ENCODE assay signal across 12 cellular contexts in the genomic region with DNA sequence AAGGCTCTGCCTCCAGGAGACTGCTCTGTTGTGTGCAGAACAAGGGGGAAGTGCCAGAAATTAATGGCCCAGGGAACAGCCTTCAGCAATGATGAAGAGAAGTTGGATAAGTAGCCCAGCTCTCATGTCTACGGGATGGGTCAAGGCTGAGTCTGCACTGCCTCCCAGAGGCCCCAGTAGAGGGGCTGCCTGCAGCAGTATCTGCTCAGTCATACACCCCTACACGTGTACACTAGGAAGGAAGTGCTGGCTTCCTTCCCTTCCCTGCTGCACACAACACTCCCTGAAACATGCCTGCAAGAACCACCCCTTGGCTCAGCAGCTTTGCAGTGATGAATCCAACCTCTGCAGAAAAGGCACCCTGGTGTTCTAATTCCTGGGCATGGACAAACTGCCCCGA. TPM values are rescaled to one million over a fixed set of nuclear protein-coding genes. Genes with fewer than 3 reads are reported as not detected.
DNase-seq lines count a peak whose midpoint lies in the region; ATAC-seq and TF ChIP-seq lines count a peak whose summit lies in the region.
"Had no signal": no experiment of that assay in that cellular context is flagged by ENCODE, and none has a peak within 500 bp of the region (broad histone marks: within the 10 kb centered on the region; RNA-seq: fewer than 3 reads in every experiment).

No MANE protein-coding gene starts in this region.

- no peak overlapping the region for H4K8ac ChIP-seq in IMR-90 (ENCODE audit: low read depth in 2 of 2, low read length in 2 of 2)

- H2AK9ac ChIP-seq in IMR-90 (replicated peaks; ENCODE audit: low read depth, low read length, poor library complexity): no peak overlapping the region

- no peak for TF ChIP-seq CTCF in IMR-90 (conservative IDR thresholded peaks at IDR 0.05; ENCODE audit: low read depth, low read length)
- TF ChIP-seq CTCF in activated CD8-positive, alpha-beta T cell treated with anti-CD3 and anti-CD28 coated beads for 36 hours (IDR thresholded peaks at IDR 0.05): no peak

- no peak overlapping the region for H3K18ac ChIP-seq in IMR-90 (ENCODE audit: low read depth, low read length)

- no peaks in the 10 kb centered on the region for H3K9me3 ChIP-seq in IMR-90 (ENCODE audit: control insufficient read depth, insufficient read depth, low read length)

- no peaks in the 10 kb centered on the region for H3K36me3 ChIP-seq in IMR-90 (ENCODE audit: control insufficient read depth, insufficient read depth, low read length)

- no peak for TF ChIP-seq POLR2A in IMR-90 (IDR thresholded peaks at IDR 0.05; ENCODE audit: low read depth, low read length)

- no peak overlapping the region for H3K4me3 Mint-ChIP-seq in activated CD8-positive, alpha-beta T cell treated with anti-CD3 and anti-CD28 coated beads for 36 hours
- H3K4me3 Mint-ChIP-seq: activated T-helper 1 cell treated with anti-CD3 and anti-CD28 coated beads, Interleukin-12 subunit alpha, Interleukin-12 subunit beta, Interleukin-2, Interleukin-4 antibody, amounts not matched to agents 30 ng/mL and 10 ng/mL and 1 ng/mL, durations not matched to agents 14 hours and 24 hours and 36 hours; stimulated activated naive CD8-positive, alpha-beta T cell treated with anti-CD3 and anti-CD28 coated beads, Interleukin-15, Interleukin-2, amounts not matched to agents 100 ng/mL and 50 ng/mL, for 24 hours had no signal

- CTCF ChIA-PET in IMR-90 (lab: Yijun Ruan, JAX): no interaction called here
- CTCF ChIA-PET in activated CD8-positive, alpha-beta T cell treated with anti-CD3 and anti-CD28 coated beads for 36 hours (lab: Charles Lee): interaction anchor here (1.2 to 1.4 kb wide), 2 partner anchors 30 to 157 kb away, joined by 3 to 4 read pairs; no protein-coding TSS in a partner anchor

- intact Hi-C loops in IMR-90 (cut with micrococcal nuclease): no loop called here
- intact Hi-C loops in activated CD8-positive, alpha-beta T cell treated with anti-CD3 and anti-CD28 coated beads for 36 hours (cut with micrococcal nuclease): no loop called here

- H3K36me3 Mint-ChIP-seq in activated CD8-positive, alpha-beta T cell treated with anti-CD3 and anti-CD28 coated beads for 36 hours (ENCODE audit: low read depth): no peaks in the 10 kb centered on the region

- H3K4me2 ChIP-seq in IMR-90 (ENCODE audit: low read depth, low read length): no peak overlapping the region

- H2BK120ac ChIP-seq in IMR-90 (ENCODE audit: low read depth, low read length): no peak overlapping the region

- no peak overlapping the region for H2AFZ ChIP-seq in IMR-90 (replicated peaks; ENCODE audit: low read length, poor library complexity)

- H3K23ac ChIP-seq in IMR-90 (ENCODE audit: low read depth, low read length): no peak overlapping the region

- H3K9me1 ChIP-seq in IMR-90 (ENCODE audit: insufficient read depth, low read length): no peaks in the 10 kb centered on the region

- H3K27ac ChIP-seq in IMR-90 (ENCODE audit: insufficient read depth, low read length): no peak overlapping the region

- H3K4me3 ChIP-seq in IMR-90 (ENCODE audit: insufficient read depth, low read depth, low read length): no peak overlapping the region

- no peak overlapping the region for H4K91ac ChIP-seq in IMR-90 (ENCODE audit: insufficient read depth, low read depth, low read length)

- H2BK15ac ChIP-seq in IMR-90 (ENCODE audit: low read depth, low read length): no peak overlapping the region

- H3K4ac ChIP-seq in IMR-90 (ENCODE audit: low read depth, low read length): no peak overlapping the region

- in situ Hi-C loops in IMR-90 (cut with MboI; ENCODE audit: low sequenced_read_pairs): loop anchor here (25.0 kb wide), 1 partner anchor 750 kb away; no protein-coding TSS in a partner anchor

- H3K9me3 Mint-ChIP-seq in activated CD8-positive, alpha-beta T cell treated with anti-CD3 and anti-CD28 coated beads for 36 hours: no peaks in the 10 kb centered on the region
- H3K9me3 Mint-ChIP-seq: stimulated activated naive CD8-positive, alpha-beta T cell treated with anti-CD3 and anti-CD28 coated beads, Interleukin-15, Interleukin-2, amounts not matched to agents 100 ng/mL and 50 ng/mL, for 24 hours had no signal

- dilution Hi-C loops in IMR-90 (cut with HindIII; ENCODE audit: low sequenced_read_pairs, unreplicated experiment): no loop called here

- no peak overlapping the region for H3K9ac ChIP-seq in IMR-90 (ENCODE audit: low read depth, low read length)

- no peak for TF ChIP-seq RAD21 in IMR-90 (IDR thresholded peaks at IDR 0.05; ENCODE audit: low read length)

- POLR2A ChIA-PET in IMR-90 (lab: Charles Lee; ENCODE audit: unreplicated experiment): no interaction called here
- POLR2A ChIA-PET in activated CD8-positive, alpha-beta T cell treated with anti-CD3 and anti-CD28 coated beads for 36 hours (lab: Charles Lee): interaction anchor here (1.3 to 1.5 kb wide), 2 partner anchors 36 to 159 kb away, joined by 3 read pairs; no protein-coding TSS in a partner anchor

- DNase-seq in AML-193 (lab: John Stamatoyannopoulos, UW) (peak; percentile 53 to 61), IMR-90 (peak; percentile 10), lung microvascular endothelial cell (ENCODE audit: low read depth in 2 of 2) (peak; percentile 48 to 72), SW 1271 (lab: John Stamatoyannopoulos, UW) (no peak), inferior parietal cortex (ENCODE audit: extremely low spot score) (no peak)
- no peak for DNase-seq in activated CD8-positive, alpha-beta T cell treated with anti-CD3 and anti-CD28 coated beads for 36 hours
- DNase-seq: central memory CD4-positive, alpha-beta T cell; NCI-H82 had no signal

- no peak overlapping the region for H2AK5ac ChIP-seq in IMR-90 (ENCODE audit: low read depth, low read length)

- H3K4me1 Mint-ChIP-seq in activated CD8-positive, alpha-beta T cell treated with anti-CD3 and anti-CD28 coated beads for 36 hours (ENCODE audit: low read depth): no peaks in the 10 kb centered on the region

- no peaks in the 10 kb centered on the region for H3K27me3 Mint-ChIP-seq in activated CD8-positive, alpha-beta T cell treated with anti-CD3 and anti-CD28 coated beads for 36 hours
- H3K27me3 Mint-ChIP-seq: stimulated activated naive CD8-positive, alpha-beta T cell treated with anti-CD3 and anti-CD28 coated beads, Interleukin-15, Interleukin-2, amounts not matched to agents 100 ng/mL and 50 ng/mL, for 24 hours had no signal

- ATAC-seq in IMR-90 (ENCODE audit: low read depth) (no peak), GM18907 (IDR thresholded peaks at IDR 0.05; ENCODE audit: unreplicated experiment) (no peak), GM21447 (IDR thresholded peaks at IDR 0.05; ENCODE audit: unreplicated experiment) (no peak)
- ATAC-seq in activated CD8-positive, alpha-beta T cell treated with anti-CD3 and anti-CD28 coated beads for 36 hours: peak; percentile 51

- H2BK20ac ChIP-seq in IMR-90 (ENCODE audit: low read depth, low read length): no peak overlapping the region

- no CpG with 5 or more reads among the region's 3 CpGs for WGBS in IMR-90 (ENCODE audit: extremely low coverage in 2 of 2, insufficient read length in 1 of 2), 2 experiments

- no peaks in the 10 kb centered on the region for H3K4me1 ChIP-seq in IMR-90 (ENCODE audit: control insufficient read depth, insufficient read depth, low read length)

- H4K20me1 ChIP-seq in IMR-90 (ENCODE audit: insufficient read depth, low read length): no peaks in the 10 kb centered on the region

- no peak overlapping the region for H4K5ac ChIP-seq in IMR-90 (ENCODE audit: low read depth, low read length)

- no TSS peak for BruUV-seq in IMR-90 (replicated peaks; lab: Mats Ljungman, UMichigan)

- no peaks in the 10 kb centered on the region for H3K79me1 ChIP-seq in IMR-90 (ENCODE audit: low read depth in 1 of 2, low read length in 2 of 2)

- no peak overlapping the region for H3K56ac ChIP-seq in IMR-90 (ENCODE audit: extremely low read depth, insufficient read depth, low read length)

- no peak overlapping the region for H3K14ac ChIP-seq in IMR-90 (replicated peaks; ENCODE audit: low read depth, low read length)

- H3K27me3 ChIP-seq in IMR-90 (ENCODE audit: control insufficient read depth, insufficient read depth, low read length): no peaks in the 10 kb centered on the region

- no peak overlapping the region for H2BK5ac ChIP-seq in IMR-90 (ENCODE audit: low read depth, low read length, poor library complexity, severe bottlenecking)

- H3K27ac Mint-ChIP-seq in activated CD8-positive, alpha-beta T cell treated with anti-CD3 and anti-CD28 coated beads for 36 hours: no peak overlapping the region
- H3K27ac Mint-ChIP-seq: activated T-helper 1 cell treated with anti-CD3 and anti-CD28 coated beads, Interleukin-12 subunit alpha, Interleukin-12 subunit beta, Interleukin-2, Interleukin-4 antibody, amounts not matched to agents 30 ng/mL and 10 ng/mL and 1 ng/mL, durations not matched to agents 14 hours and 24 hours and 36 hours; stimulated activated naive CD8-positive, alpha-beta T cell treated with anti-CD3 and anti-CD28 coated beads, Interleukin-15, Interleukin-2, amounts not matched to agents 100 ng/mL and 50 ng/mL, for 24 hours had no signal

TF ChIP-seq in IMR-90, 13 proteins besides CTCF, POLR2A, EP300 and RAD21 (continues in another document):
- no peak for TF ChIP-seq RFX5 (IDR thresholded peaks at IDR 0.05; ENCODE audit: low read depth, low read length)
- TF ChIP-seq CEBPB (IDR thresholded peaks at IDR 0.05; ENCODE audit: low read depth, low read length): no peak
- TF ChIP-seq RCOR1 (IDR thresholded peaks at IDR 0.05; ENCODE audit: insufficient replicate concordance, low read length): no peak
- no peak for TF ChIP-seq MAZ (IDR thresholded peaks at IDR 0.05; ENCODE audit: borderline replicate concordance, low read depth, low read length)
- TF ChIP-seq SMC3 (IDR thresholded peaks at IDR 0.05; ENCODE audit: low read depth, low read length): no peak
- TF ChIP-seq FOS (IDR thresholded peaks at IDR 0.05; ENCODE audit: low read depth, low read length): no peak
- no peak for TF ChIP-seq NFE2L2 (IDR thresholded peaks at IDR 0.05; ENCODE audit: low read depth, low read length)
- TF ChIP-seq BHLHE40 (IDR thresholded peaks at IDR 0.05; ENCODE audit: low read depth, low read length): no peak
- no peak for TF ChIP-seq MXI1 (IDR thresholded peaks at IDR 0.05; ENCODE audit: borderline replicate concordance, low read depth, low read length)
- TF ChIP-seq CHD1 (IDR thresholded peaks at IDR 0.05; ENCODE audit: low read depth, low read length): no peak

RNA-seq across cellular contexts. Expression of a gene that starts 54.5 kb away (rescaled TPM):
- total RNA-seq in IMR-90 (2012; rRNA removed) (43.2 and 95.8 TPM in 2 replicates), lung microvascular endothelial cell (17.9 and 22.2 TPM in 2 replicates)
- 39.0 and 45.3 TPM in 2 replicates for polyA plus RNA-seq in IMR-90 (2012; rRNA removed)
- polyA plus RNA-seq in IMR-90 (2012; cell fraction: cytosol; rRNA removed): 4.1 and 11.6 TPM in 2 replicates
- polyA plus RNA-seq in IMR-90 (2012; cell fraction: nucleus; rRNA removed; ENCODE audit: low replicate concordance): 2.4 and 34.6 TPM in 2 replicates
- total RNA-seq in activated CD8-positive, alpha-beta T cell treated with anti-CD3 and anti-CD28 coated beads for 36 hours: 10 to 100 TPM; 65.5 to 71.1 TPM

Comparison
In these comparisons a context has a peak if more than half of its experiments do, and no peak if none do; other contexts are left out.
1. DNase-seq: peak in AML-193 (2 of 2), IMR-90 (single experiment) and lung microvascular endothelial cell (2 of 2); none in activated CD8-positive, alpha-beta T cell treated with anti-CD3 and anti-CD28 coated beads for 36 hours (single experiment), SW 1271 (0 of 2) and inferior parietal cortex (single experiment).